In the genomic region with DNA sequence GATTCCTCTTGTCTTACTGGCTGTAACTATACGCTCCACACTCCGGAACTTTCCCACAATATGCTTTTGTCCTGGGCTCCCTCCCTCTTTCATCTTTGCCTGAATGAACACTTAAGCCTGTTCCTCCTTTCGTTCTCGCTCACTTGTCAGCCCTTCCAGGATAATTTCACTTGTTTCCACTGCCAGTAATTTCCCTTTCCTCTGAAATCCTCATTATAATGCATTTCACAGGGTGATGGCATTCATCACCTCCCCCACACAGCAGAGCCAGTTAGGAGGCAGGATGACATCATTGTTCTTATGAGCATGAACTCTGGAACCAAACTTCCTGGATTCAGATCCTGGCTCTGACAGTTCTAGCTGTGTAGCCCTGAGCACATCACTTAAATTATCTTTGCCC, we compare ENCODE assay signal across 24 cellular contexts.
DNase-seq lines count a peak whose midpoint lies in the region; ATAC-seq, FAIRE-seq and TF ChIP-seq lines count a peak whose summit lies in the region.
"Had no signal": no experiment of that assay in that cellular context is flagged by ENCODE, and none has a peak within 500 bp of the region (broad histone marks: within the 10 kb centered on the region; RNA-seq: fewer than 3 reads in every experiment).

No MANE protein-coding gene starts in this region.

- no TSS peak for BruUV-seq in HepG2 (replicated peaks; lab: Mats Ljungman, UMichigan)

- no peaks in the 10 kb centered on the region for H3K27me3 ChIP-seq in NT2/D1 (ENCODE audit: insufficient read depth, insufficient read length)
- no peaks in the 10 kb centered on the region for H3K27me3 ChIP-seq in endodermal cell (ENCODE audit: control insufficient read depth, insufficient read depth, low read length, poor library complexity, severe bottlenecking)
- H3K27me3 ChIP-seq in HepG2 (ENCODE audit: control insufficient read depth in 1 of 2, insufficient read depth in 2 of 2, low read length in 2 of 2) = no peaks in the 10 kb centered on the region; a peak in 1 of 5 replicates
- no peaks in the 10 kb centered on the region for H3K27me3 ChIP-seq in smooth muscle cell (ENCODE audit: low read depth)
- H3K27me3 ChIP-seq: BLaER1, transverse colon had no signal

- H4K20me1 ChIP-seq in HepG2 (ENCODE audit: insufficient read depth, low read length) (no peaks in the 10 kb centered on the region), smooth muscle cell (ENCODE audit: low read depth) (no peaks in the 10 kb centered on the region)
- H4K20me1 ChIP-seq: BLaER1 had no signal

- H3K36me3 ChIP-seq in NT2/D1 (ENCODE audit: insufficient read depth, insufficient read length, low read length) = no peaks in the 10 kb centered on the region
- H3K36me3 ChIP-seq in endodermal cell (ENCODE audit: control insufficient read depth, insufficient read depth, low read length) = no peaks in the 10 kb centered on the region
- no peaks in the 10 kb centered on the region for H3K36me3 ChIP-seq in HepG2 (replicated peaks in 1 of 2; ENCODE audit: control insufficient read depth in 1 of 2, insufficient read depth in 2 of 2, low read length in 2 of 2)
- H3K36me3 ChIP-seq in smooth muscle cell (ENCODE audit: low read depth) = no peaks in the 10 kb centered on the region
- H3K36me3 ChIP-seq: BLaER1, transverse colon had no signal

- H3K27me3 Mint-ChIP-seq in endodermal cell (ENCODE audit: insufficient read depth) = no peaks in the 10 kb centered on the region
- H3K27me3 Mint-ChIP-seq: activated CD4-positive, alpha-beta memory T cell treated with anti-CD3 and anti-CD28 coated beads, Interleukin-2, amount 10 ng/mL, durations not matched to agents 7 days and 5 days; activated naive CD8-positive, alpha-beta T cell treated with anti-CD3 and anti-CD28 coated beads, Interleukin-2, amount 10 ng/mL, durations not matched to agents 7 days and 5 days had no signal

- in situ Hi-C loops in HepG2 (cut with HindIII; ENCODE audit: extremely low pct_ligation_motif_present, low pct_unique_long_range_greater_than_20kb) = no loop called here

- no peak overlapping the region for H3K4me3 Mint-ChIP-seq in endodermal cell
- H3K4me3 Mint-ChIP-seq: activated CD4-positive, alpha-beta memory T cell treated with anti-CD3 and anti-CD28 coated beads, Interleukin-2, amount 10 ng/mL, durations not matched to agents 7 days and 5 days; activated naive CD8-positive, alpha-beta T cell treated with anti-CD3 and anti-CD28 coated beads, Interleukin-2, amount 10 ng/mL, durations not matched to agents 7 days and 5 days; activated T-cell treated with anti-CD3 and anti-CD28 coated beads, Interleukin-2, amount 50 U/mL, for 72 hours; immature natural killer cell had no signal

- DNase-seq in NT2/D1 (ENCODE audit: low read depth, low spot score) = peak; percentile 9
- no peak for DNase-seq in endodermal cell
- no peak for DNase-seq in HepG2 (ENCODE audit: low spot score)
- no peak for DNase-seq in smooth muscle cell (lab: John Stamatoyannopoulos, UW; ENCODE audit: unreplicated experiment)
- DNase-seq in NCI-H2171 (lab: John Stamatoyannopoulos, UW) = no peak
- DNase-seq: activated CD4-positive, alpha-beta memory T cell treated with anti-CD3 and anti-CD28 coated beads, Interleukin-2, amount 10 ng/mL, durations not matched to agents 7 days and 5 days; activated naive CD8-positive, alpha-beta T cell treated with anti-CD3 and anti-CD28 coated beads, Interleukin-2, amount 10 ng/mL, durations not matched to agents 7 days and 5 days; activated T-cell treated with anti-CD3 and anti-CD28 coated beads, Interleukin-2, amount 50 U/mL, for 72 hours; central memory CD4-positive, alpha-beta T cell; DMS 273 treated with DMSO at 0.1 percent for 48 hours; immature natural killer cell; MM.1S; NCI-H2107; RPMI8226; stimulated activated CD4-positive, alpha-beta T cell treated with anti-CD3 and anti-CD28 coated beads, Interleukin-12 subunit alpha, Interleukin-12 subunit beta, amount 100 ng/mL, for 4 hours; stimulated activated naive CD4-positive, alpha-beta T cell; SW 1271; transverse colon had no signal

- no peak for FAIRE-seq in HepG2 (lab: Jason Lieb, UNC)
- FAIRE-seq: frontal cortex had no signal

- H3K4me3 ChIP-seq in NT2/D1 (ENCODE audit: insufficient read length, low read depth) (no peak overlapping the region), endodermal cell (ENCODE audit: low read length) (no peak overlapping the region), HepG2 (replicated peaks in 1 of 3; ENCODE audit: insufficient read depth in 1 of 3, low read depth in 2 of 3, low read length in 3 of 3) (no peak overlapping the region), smooth muscle cell (no peak overlapping the region)
- H3K4me3 ChIP-seq: BLaER1, transverse colon had no signal

- no peak overlapping the region for H3K4me2 ChIP-seq in HepG2 (ENCODE audit: low read depth, low read length)
- H3K4me2 ChIP-seq in smooth muscle cell = peak overlapping the region; percentile 35
- H3K4me2 ChIP-seq: BLaER1 had no signal

- TF ChIP-seq CTCF in endodermal cell (conservative IDR thresholded peaks at IDR 0.05) (no peak), HepG2 (CRISPR knock-in tag; IDR thresholded peaks at IDR 0.05) (no peak), smooth muscle cell (IDR thresholded peaks at IDR 0.05; ENCODE audit: borderline replicate concordance, insufficient read depth, poor library complexity, severe bottlenecking) (no peak)

- ATAC-seq in HepG2 (no peak), GM19324 (IDR thresholded peaks at IDR 0.05; ENCODE audit: low FRiP score, unreplicated experiment) (no peak), HG02763 (IDR thresholded peaks at IDR 0.05; ENCODE audit: unreplicated experiment) (no peak)
- ATAC-seq: activated T-cell treated with anti-CD3 and anti-CD28 coated beads, Interleukin-2, amount 50 U/mL, for 72 hours; HCT116 had no signal

- TF ChIP-seq RAD21 in HepG2 (CRISPR knock-in tag; IDR thresholded peaks at IDR 0.05) = no peak

- intact Hi-C loops in HepG2 (cut with micrococcal nuclease; ENCODE audit: unreplicated experiment) = no loop called here

- H3K9ac ChIP-seq in NT2/D1 (ENCODE audit: insufficient read length, low read depth) (no peak overlapping the region), endodermal cell (ENCODE audit: extremely low read depth, low read length, poor library complexity, severe bottlenecking) (no peak overlapping the region), HepG2 (ENCODE audit: insufficient read depth, low read depth, low read length) (no peak overlapping the region), smooth muscle cell (ENCODE audit: low read depth) (no peak overlapping the region)
- H3K9ac ChIP-seq: BLaER1, parathyroid adenoma had no signal

- peak overlapping the region; percentile 68 for H3K27ac ChIP-seq in endodermal cell (ENCODE audit: low read depth, low read length)
- H3K27ac ChIP-seq in HepG2 (ENCODE audit: extremely low read length, insufficient read depth, low read length) = no peak overlapping the region
- H3K27ac ChIP-seq in smooth muscle cell (ENCODE audit: low read depth) = no peak overlapping the region
- H3K27ac ChIP-seq: BLaER1, parathyroid adenoma, transverse colon had no signal

- H2AFZ ChIP-seq in HepG2 (ENCODE audit: low read length) (no peak overlapping the region), smooth muscle cell (ENCODE audit: low read depth) (peak overlapping the region; percentile 48)
- H2AFZ ChIP-seq: parathyroid adenoma had no signal

- 67 to 83% methylated on average over 4 of the region's 4 CpGs for WGBS in endodermal cell (ENCODE audit: insufficient coverage in 1 of 2, insufficient read length in 1 of 2), 2 experiments
- 2% methylated on average over 4 of the region's 4 CpGs for WGBS in HepG2 (ENCODE audit: low lambda C conversion rate)
- WGBS in smooth muscle cell (ENCODE audit: low lambda C conversion rate) = 65% methylated on average over 4 of the region's 4 CpGs

- no peaks in the 10 kb centered on the region for H3K36me3 Mint-ChIP-seq in endodermal cell (ENCODE audit: low read depth)
- H3K36me3 Mint-ChIP-seq: activated naive CD8-positive, alpha-beta T cell treated with anti-CD3 and anti-CD28 coated beads, Interleukin-2, amount 10 ng/mL, durations not matched to agents 7 days and 5 days; immature natural killer cell had no signal

- no peak for TF ChIP-seq POLR2A in HepG2 (IDR thresholded peaks at IDR 0.05; ENCODE audit: insufficient read depth in 1 of 2, low read depth in 2 of 2, low read length in 2 of 2)

- no peaks in the 10 kb centered on the region for H3K4me1 ChIP-seq in NT2/D1 (ENCODE audit: insufficient read depth, insufficient read length)
- H3K4me1 ChIP-seq in endodermal cell (ENCODE audit: control insufficient read depth, insufficient read depth, low read length) = no peaks in the 10 kb centered on the region
- H3K4me1 ChIP-seq in HepG2 (ENCODE audit: insufficient read depth, low read length) = no peaks in the 10 kb centered on the region
- peaks cover 18% of the 10 kb centered on the region for H3K4me1 ChIP-seq in smooth muscle cell (ENCODE audit: low read depth)
- H3K4me1 ChIP-seq: BLaER1, parathyroid adenoma, transverse colon had no signal

- H3K79me2 ChIP-seq in HepG2 (ENCODE audit: insufficient read depth, low read length) (no peaks in the 10 kb centered on the region), smooth muscle cell (ENCODE audit: low read depth) (no peaks in the 10 kb centered on the region)
- H3K79me2 ChIP-seq: parathyroid adenoma had no signal

- CTCF ChIA-PET in HepG2 (lab: Yijun Ruan, JAX; ENCODE audit: low intra/inter-chr PET ratio, low total read pairs) = no interaction called here

- TF ChIP-seq EP300 in HepG2 (IDR thresholded peaks at IDR 0.05; ENCODE audit: low read depth in 2 of 2, low read length in 2 of 2) (no peak), HepG2 (CRISPR knock-in tag; IDR thresholded peaks at IDR 0.05; ENCODE audit: borderline replicate concordance) (no peak)

- H3K9me3 ChIP-seq in NT2/D1 (ENCODE audit: insufficient read depth, low read length) = no peaks in the 10 kb centered on the region
- no peaks in the 10 kb centered on the region for H3K9me3 ChIP-seq in endodermal cell (ENCODE audit: control insufficient read depth, low read length)
- no peaks in the 10 kb centered on the region for H3K9me3 ChIP-seq in HepG2 (ENCODE audit: low read length)
- H3K9me3 ChIP-seq in smooth muscle cell (replicated peaks; ENCODE audit: low read depth) = no peaks in the 10 kb centered on the region
- H3K9me3 ChIP-seq: BLaER1, transverse colon had no signal

- H3K4me1 Mint-ChIP-seq in endodermal cell = peaks cover 3% of the 10 kb centered on the region
- H3K4me1 Mint-ChIP-seq: activated CD4-positive, alpha-beta memory T cell treated with anti-CD3 and anti-CD28 coated beads, Interleukin-2, amount 10 ng/mL, durations not matched to agents 7 days and 5 days; activated naive CD8-positive, alpha-beta T cell treated with anti-CD3 and anti-CD28 coated beads, Interleukin-2, amount 10 ng/mL, durations not matched to agents 7 days and 5 days; immature natural killer cell had no signal

- H3K27ac Mint-ChIP-seq in endodermal cell = no peak overlapping the region
- H3K27ac Mint-ChIP-seq: activated CD4-positive, alpha-beta memory T cell treated with anti-CD3 and anti-CD28 coated beads, Interleukin-2, amount 10 ng/mL, durations not matched to agents 7 days and 5 days; activated naive CD8-positive, alpha-beta T cell treated with anti-CD3 and anti-CD28 coated beads, Interleukin-2, amount 10 ng/mL, durations not matched to agents 7 days and 5 days; activated T-cell treated with anti-CD3 and anti-CD28 coated beads, Interleukin-2, amount 50 U/mL, for 72 hours; immature natural killer cell had no signal

- H3F3A ChIP-seq in smooth muscle cell (ENCODE audit: low read depth) = no peaks in the 10 kb centered on the region

- POLR2A ChIA-PET in HepG2 (lab: Yijun Ruan, JAX) = no interaction called here

- no peaks in the 10 kb centered on the region for H3K9me3 Mint-ChIP-seq in endodermal cell
